In genomic region chr3:31439888-31440287, GRCh38 we compare ENCODE assay signal across 24 cellular contexts.
"Had no signal": no experiment of that assay in that cellular context is flagged by ENCODE, and none has a peak within 500 bp of the region (broad histone marks: within the 10 kb centered on the region; RNA-seq: fewer than 3 reads in every experiment).

No MANE protein-coding gene starts in this region.

- H3K4me3 Mint-ChIP-seq: activated naive CD8-positive, alpha-beta T cell; activated T-cell treated with anti-CD3 and anti-CD28 coated beads, Interleukin-2, amount 50 U/mL, for 4 hours; naive thymus-derived CD4-positive, alpha-beta T cell; WTC11 had no signal

- H3K27me3 ChIP-seq: gastroesophageal sphincter, sigmoid colon had no signal

- H3K36me3 ChIP-seq: gastroesophageal sphincter, sigmoid colon had no signal

- H3K27ac ChIP-seq: epithelial cell of prostate, gastroesophageal sphincter, sigmoid colon had no signal

- H3K27ac Mint-ChIP-seq: activated naive CD8-positive, alpha-beta T cell; activated T-helper 2 cell treated with anti-CD3 and anti-CD28 coated beads, Interferon-gamma antibody, Interleukin-2, Interleukin-4, amounts not matched to agents 10 μg/mL and 5 μg/mL and 100 μg/mL, durations not matched to agents 14 hours and 24 hours and 36 hours; progenitor cell of endocrine pancreas; WTC11 had no signal

- DNase-seq: activated CD4-positive, alpha-beta T cell treated with anti-CD3 and anti-CD28 coated beads, Interleukin-2, amount 50 U/mL, for 4 hours; activated CD8-positive, alpha-beta memory T cell treated with anti-CD3 and anti-CD28 coated beads for 24 hours; activated CD8-positive, alpha-beta memory T cell treated with anti-CD3 and anti-CD28 coated beads, Interleukin-2, amount 50 U/mL, for 4 hours; activated naive CD4-positive, alpha-beta T cell; activated T-cell treated with anti-CD3 and anti-CD28 coated beads, Interleukin-2, amount 50 U/mL, for 4 hours; amniotic stem cell; cortex of kidney; head of caudate nucleus; left ventricle myocardium superior; mesenchymal stem cell; naive thymus-derived CD4-positive, alpha-beta T cell; retina; sigmoid colon; stimulated activated CD4-positive, alpha-beta T cell treated with anti-CD3 and anti-CD28 coated beads, Interleukin-4, amount 100 ng/mL, for 1 hour; stimulated activated naive CD4-positive, alpha-beta T cell; T1000 had no signal

- H3K4me1 ChIP-seq: gastroesophageal sphincter, sigmoid colon had no signal

- ATAC-seq: activated T-cell treated with anti-CD3 and anti-CD28 coated beads, Interleukin-2, amount 50 U/mL, for 4 hours; gastroesophageal sphincter; left ventricle myocardium superior; naive thymus-derived CD4-positive, alpha-beta T cell had no signal

- H3K4me3 ChIP-seq: gastroesophageal sphincter, sigmoid colon had no signal

- H3K27me3 Mint-ChIP-seq: activated naive CD8-positive, alpha-beta T cell; naive thymus-derived CD4-positive, alpha-beta T cell; progenitor cell of endocrine pancreas had no signal

- FAIRE-seq: bronchial epithelial cell, islet of Langerhans had no signal
